Comparison of ENCODE assay signal across 8 cellular contexts in genomic region chr4:94621491-94622080, GRCh38.
DNase-seq lines count a peak whose midpoint lies in the region; ATAC-seq and TF ChIP-seq lines count a peak whose summit lies in the region.

No MANE protein-coding gene starts in this region.

- no peak overlapping the region for H3K4me3 Mint-ChIP-seq in activated T-cell treated with anti-CD3 and anti-CD28 coated beads, Interleukin-2, amount 50 U/mL, for 72 hours

- H4K20me1 ChIP-seq in Loucy (ENCODE audit: insufficient read depth, low read length, poor library complexity, severe bottlenecking): peaks cover 4% of the 10 kb centered on the region

- no peaks in the 10 kb centered on the region for H3K9me2 ChIP-seq in Loucy (replicated peaks; ENCODE audit: low read depth, low read length)

- no peaks in the 10 kb centered on the region for H3K9me3 ChIP-seq in Loucy (ENCODE audit: insufficient read depth, low read depth, low read length)
- no peaks in the 10 kb centered on the region for H3K9me3 ChIP-seq in ascending aorta

- H3K27me3 Mint-ChIP-seq in activated T-cell treated with anti-CD3 and anti-CD28 coated beads, Interleukin-2, amount 50 U/mL, for 72 hours (ENCODE audit: low read depth): no peaks in the 10 kb centered on the region

- ATAC-seq in activated T-cell treated with anti-CD3 and anti-CD28 coated beads, Interleukin-2, amount 50 U/mL, for 72 hours (replicated peaks in 1 of 2): no peak
- ATAC-seq in GM21526 (IDR thresholded peaks at IDR 0.05; ENCODE audit: low FRiP score, unreplicated experiment): peak; percentile 64
- ATAC-seq in HG03039 (IDR thresholded peaks at IDR 0.05; ENCODE audit: unreplicated experiment): no peak

- intact Hi-C loops in ascending aorta (cut with DNase I) (loop anchor here (5.0 kb wide), 2 partner anchors 111 to 136 kb away; partner anchors contain the start of gene BMPR1B), posterior cingulate gyrus (cut with DNase I) (loop anchor here (2.0 to 5.0 kb wide), 2 partner anchors 111 to 503 kb away; no protein-coding TSS in a partner anchor)

- no peak overlapping the region for H3K27ac Mint-ChIP-seq in activated T-cell treated with anti-CD3 and anti-CD28 coated beads, Interleukin-2, amount 50 U/mL, for 72 hours

- no peaks in the 10 kb centered on the region for H3F3A ChIP-seq in Loucy (ENCODE audit: low read depth)

- no peaks in the 10 kb centered on the region for H3K9me3 Mint-ChIP-seq in activated T-cell treated with anti-CD3 and anti-CD28 coated beads, Interleukin-2, amount 50 U/mL, for 72 hours

- H2AFZ ChIP-seq in Loucy (ENCODE audit: low read length): no peak overlapping the region

- no peak overlapping the region for H3K4me3 ChIP-seq in Loucy (ENCODE audit: low read length, poor library complexity, severe bottlenecking)
- H3K4me3 ChIP-seq in ascending aorta: no peak overlapping the region
- no peak overlapping the region for H3K4me3 ChIP-seq in kidney epithelial cell (ENCODE audit: low read depth, low read length)

- DNase-seq in activated T-cell treated with anti-CD3 and anti-CD28 coated beads, Interleukin-2, amount 50 U/mL, for 72 hours: peak; percentile 2 to 20
- no peak for DNase-seq in activated T-cell treated with anti-CD3 and anti-CD28 coated beads, Interleukin-2, amount 50 U/mL, for 48 hours
- DNase-seq in ascending aorta (ENCODE audit: low spot score in 2 of 2) (no peak), kidney epithelial cell (ENCODE audit: low read depth) (no peak), posterior cingulate gyrus (no peak)

- H3K9ac ChIP-seq in Loucy (ENCODE audit: low read depth, low read length, poor library complexity, severe bottlenecking): no peak overlapping the region

- H3K4me1 ChIP-seq in Loucy (ENCODE audit: insufficient read depth, low read length, poor library complexity, severe bottlenecking) (no peaks in the 10 kb centered on the region), ascending aorta (peaks cover 0 to 2% of the 10 kb centered on the region in 2 donors)

- no peak overlapping the region for H3K27ac ChIP-seq in ascending aorta

- H3K36me3 ChIP-seq in Loucy (ENCODE audit: insufficient read depth, low read length): peaks cover 17% of the 10 kb centered on the region; the same call in 1 of the 2 replicates
- H3K36me3 ChIP-seq in ascending aorta: peaks cover 24 to 34% of the 10 kb centered on the region in 2 donors
- H3K36me3 ChIP-seq in kidney epithelial cell (ENCODE audit: control insufficient read depth, insufficient read depth, low read length): no peaks in the 10 kb centered on the region

- peak; percentile 85 for TF ChIP-seq CTCF in Loucy (conservative IDR thresholded peaks at IDR 0.05; ENCODE audit: low read length)
- peak; percentile 39 to 75 (median 65) for TF ChIP-seq CTCF in ascending aorta (IDR thresholded peaks at IDR 0.05)
- TF ChIP-seq CTCF in kidney epithelial cell (IDR thresholded peaks at IDR 0.05; ENCODE audit: insufficient read depth, low read length, poor library complexity, severe bottlenecking): peak; percentile 69

- no peaks in the 10 kb centered on the region for H3K4me1 Mint-ChIP-seq in activated T-cell treated with anti-CD3 and anti-CD28 coated beads, Interleukin-2, amount 50 U/mL, for 72 hours (ENCODE audit: low read depth)

- H3K27me3 ChIP-seq in Loucy (ENCODE audit: insufficient read depth, low read length, poor library complexity, severe bottlenecking): no peaks in the 10 kb centered on the region
- no peaks in the 10 kb centered on the region for H3K27me3 ChIP-seq in ascending aorta
- H3K27me3 ChIP-seq in kidney epithelial cell (ENCODE audit: control insufficient read depth, insufficient read depth, low read length): no peaks in the 10 kb centered on the region

- no peaks in the 10 kb centered on the region for H3K79me2 ChIP-seq in Loucy (ENCODE audit: insufficient read depth, low read length)

- H3K36me3 Mint-ChIP-seq in activated T-cell treated with anti-CD3 and anti-CD28 coated beads, Interleukin-2, amount 50 U/mL, for 72 hours (ENCODE audit: insufficient read depth in 2 of 2): no peaks in the 10 kb centered on the region

- H3K4me2 ChIP-seq in Loucy (ENCODE audit: low read depth, low read length, poor library complexity, severe bottlenecking): no peak overlapping the region

Comparison
In these comparisons a context has a peak if more than half of its experiments do, and no peak if none do; other contexts are left out.
1. DNase-seq: peak in activated T-cell treated with anti-CD3 and anti-CD28 coated beads, Interleukin-2, amount 50 U/mL, for 72 hours (2 of 2); none in activated T-cell treated with anti-CD3 and anti-CD28 coated beads, Interleukin-2, amount 50 U/mL, for 48 hours (0 of 2), ascending aorta (0 of 2), kidney epithelial cell (single experiment) and posterior cingulate gyrus (0 of 10).
2. Peak in every context shown above with its lines, with median percentiles within 50 percentile points of each other: CTCF ChIP-seq.